40 cellular contexts compared by ENCODE assay signal in the genomic region with DNA sequence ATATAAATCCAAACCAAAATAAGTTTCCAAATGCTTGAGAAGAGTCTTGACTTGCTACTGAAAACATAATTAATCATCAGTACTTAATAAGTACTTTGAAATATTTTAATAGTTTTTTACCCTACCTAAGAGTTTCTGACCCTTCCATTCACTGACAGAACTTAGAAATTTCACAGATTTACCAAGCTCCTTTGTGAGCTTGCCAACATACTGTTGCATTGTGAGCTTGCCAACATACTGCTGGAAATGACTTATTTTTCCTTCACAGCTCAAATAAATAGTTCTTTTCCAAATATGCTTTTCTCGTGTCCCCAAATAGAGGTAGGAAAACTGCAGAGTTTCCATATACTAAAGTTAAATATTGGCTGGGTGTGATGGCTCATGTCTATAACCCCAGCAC. TPM values are rescaled to one million over a fixed set of nuclear protein-coding genes. Genes with fewer than 3 reads are reported as not detected.
"Had no signal": no experiment of that assay in that cellular context is flagged by ENCODE, and none has a peak within 500 bp of the region (broad histone marks: within the 10 kb centered on the region; RNA-seq: fewer than 3 reads in every experiment).

No MANE protein-coding gene starts in this region.

- H3K27ac Mint-ChIP-seq: activated B cell treated with CpG ODN at 0.5 μM for 24 hours; activated CD4-positive, alpha-beta memory T cell treated with anti-CD3 and anti-CD28 coated beads for 36 hours; activated CD4-positive, alpha-beta T cell treated with anti-CD3 and anti-CD28 coated beads, Interleukin-2, amount 10 ng/mL, durations not matched to agents 24 days and 14 days; activated CD8-positive, alpha-beta T cell treated with anti-CD3 and anti-CD28 coated beads for 36 hours; activated naive CD4-positive, alpha-beta T cell treated with anti-CD3 and anti-CD28 coated beads, Interleukin-2, amount 10 ng/mL, durations not matched to agents 7 days and 5 days; activated naive CD4-positive, alpha-beta T cell treated with anti-CD3 and anti-CD28 coated beads, Interleukin-2, amount 50 U/mL, for 24 hours; activated naive CD8-positive, alpha-beta T cell; activated naive CD8-positive, alpha-beta T cell treated with anti-CD3 and anti-CD28 coated beads, Interleukin-2, amount 10 ng/mL, durations not matched to agents 7 days and 5 days; activated naive CD8-positive, alpha-beta T cell treated with anti-CD3 and anti-CD28 coated beads, Interleukin-2, amount 50 U/mL, for 24 hours; activated T-cell treated with anti-CD3 and anti-CD28 coated beads, Interleukin-2, amount 50 U/mL, for 72 hours; activated T-helper 1 cell treated with anti-CD3 and anti-CD28 coated beads, Interleukin-12 subunit alpha, Interleukin-12 subunit beta, Interleukin-2, Interleukin-4 antibody, amounts not matched to agents 30 ng/mL and 10 ng/mL and 1 ng/mL, durations not matched to agents 14 hours and 24 hours and 36 hours; activated T-helper 17 cell treated with anti-CD3 and anti-CD28 coated beads, Interleukin-2, amount 50 U/mL, for 72 hours; T-helper 1 cell treated with Interleukin-12 subunit alpha and Interleukin-12 subunit beta and Interleukin-4 antibody, amounts not matched to agents 30 μg/mL and 1 μg/mL, for 36 hours; T-helper 2 cell treated with Interferon-gamma antibody and Interleukin-4, amounts not matched to agents 5 μg/mL and 100 μg/mL, for 36 hours had no signal

- H3K4me1 ChIP-seq: ascending aorta, breast epithelium had no signal

- H3K9me3 ChIP-seq: body of pancreas had no signal

- H3K4me1 Mint-ChIP-seq: activated B cell treated with CpG ODN at 0.5 μM for 24 hours; activated CD4-positive, alpha-beta T cell treated with anti-CD3 and anti-CD28 coated beads, Interleukin-2, amount 10 ng/mL, durations not matched to agents 24 days and 14 days; activated naive CD4-positive, alpha-beta T cell treated with anti-CD3 and anti-CD28 coated beads, Interleukin-2, amount 10 ng/mL, durations not matched to agents 7 days and 5 days; activated naive CD4-positive, alpha-beta T cell treated with anti-CD3 and anti-CD28 coated beads, Interleukin-2, amount 50 U/mL, for 24 hours; activated naive CD8-positive, alpha-beta T cell treated with anti-CD3 and anti-CD28 coated beads, Interleukin-2, amount 10 ng/mL, durations not matched to agents 7 days and 5 days; activated naive CD8-positive, alpha-beta T cell treated with anti-CD3 and anti-CD28 coated beads, Interleukin-2, amount 50 U/mL, for 24 hours; activated T-helper 17 cell treated with anti-CD3 and anti-CD28 coated beads, Interleukin-2, amount 50 U/mL, for 72 hours had no signal

- H3K36me3 Mint-ChIP-seq: activated naive CD4-positive, alpha-beta T cell treated with anti-CD3 and anti-CD28 coated beads, Interleukin-2, amount 10 ng/mL, durations not matched to agents 7 days and 5 days; activated naive CD8-positive, alpha-beta T cell treated with anti-CD3 and anti-CD28 coated beads, Interleukin-2, amount 10 ng/mL, durations not matched to agents 7 days and 5 days had no signal

- FAIRE-seq: TTC549 had no signal

- DNase-seq: activated B cell treated with CpG ODN at 0.5 μM for 24 hours; activated CD4-positive, alpha-beta memory T cell treated with anti-CD3 and anti-CD28 coated beads for 36 hours; activated CD4-positive, alpha-beta T cell treated with anti-CD3 and anti-CD28 coated beads for 4 hours; activated CD4-positive, alpha-beta T cell treated with anti-CD3 and anti-CD28 coated beads, Interleukin-2, amount 10 ng/mL, durations not matched to agents 24 days and 14 days; activated CD4-positive, alpha-beta T cell treated with anti-CD3 and anti-CD28 coated beads, Interleukin-2, amount 50 U/mL, for 1 hour; activated CD4-positive, alpha-beta T cell treated with anti-CD3 and anti-CD28 coated beads, Interleukin-2, amount 50 U/mL, for 4 hours; activated CD4-positive, CD25-positive, alpha-beta regulatory T cell treated with anti-CD3 and anti-CD28 coated beads, Interleukin-2, amount 50 U/mL, for 72 hours; activated CD8-positive, alpha-beta memory T cell treated with anti-CD3 and anti-CD28 coated beads, Interleukin-2, amount 50 U/mL, for 4 hours; activated CD8-positive, alpha-beta T cell treated with anti-CD3 and anti-CD28 coated beads for 36 hours; activated gamma-delta T cell; activated naive CD4-positive, alpha-beta T cell treated with anti-CD3 and anti-CD28 coated beads, Interleukin-2, amount 10 ng/mL, durations not matched to agents 7 days and 5 days; activated naive CD4-positive, alpha-beta T cell treated with Interleukin-2 at 50 U/mL for 16 hours; activated naive CD8-positive, alpha-beta T cell treated with anti-CD3 and anti-CD28 coated beads, Interleukin-2, amount 10 ng/mL, durations not matched to agents 7 days and 5 days; activated naive CD8-positive, alpha-beta T cell treated with anti-CD3 and anti-CD28 coated beads, Interleukin-2, amount 50 U/mL, for 24 hours; activated T-cell treated with anti-CD3 and anti-CD28 coated beads for 4 hours; activated T-cell treated with anti-CD3 and anti-CD28 coated beads, Interleukin-2, amount 50 U/mL, for 1 hour; activated T-cell treated with anti-CD3 and anti-CD28 coated beads, Interleukin-2, amount 50 U/mL, for 4 hours; activated T-cell treated with anti-CD3 and anti-CD28 coated beads, Interleukin-2, amount 50 U/mL, for 72 hours; amygdala; anterior cingulate cortex; body of pancreas; brain microvascular endothelial cell; central memory CD4-positive, alpha-beta T cell; SW 1271; T-helper 1 cell; T-helper 2 cell; T-helper 9 cell had no signal

- H3K4me3 Mint-ChIP-seq: activated B cell treated with CpG ODN at 0.5 μM for 24 hours; activated CD4-positive, alpha-beta memory T cell treated with anti-CD3 and anti-CD28 coated beads for 36 hours; activated CD4-positive, alpha-beta T cell treated with anti-CD3 and anti-CD28 coated beads, Interleukin-2, amount 10 ng/mL, durations not matched to agents 24 days and 14 days; activated CD8-positive, alpha-beta T cell treated with anti-CD3 and anti-CD28 coated beads for 36 hours; activated naive CD4-positive, alpha-beta T cell treated with anti-CD3 and anti-CD28 coated beads, Interleukin-2, amount 10 ng/mL, durations not matched to agents 7 days and 5 days; activated naive CD4-positive, alpha-beta T cell treated with anti-CD3 and anti-CD28 coated beads, Interleukin-2, amount 50 U/mL, for 24 hours; activated naive CD8-positive, alpha-beta T cell; activated naive CD8-positive, alpha-beta T cell treated with anti-CD3 and anti-CD28 coated beads, Interleukin-2, amount 10 ng/mL, durations not matched to agents 7 days and 5 days; activated naive CD8-positive, alpha-beta T cell treated with anti-CD3 and anti-CD28 coated beads, Interleukin-2, amount 50 U/mL, for 24 hours; activated T-cell treated with anti-CD3 and anti-CD28 coated beads, Interleukin-2, amount 50 U/mL, for 4 hours; activated T-cell treated with anti-CD3 and anti-CD28 coated beads, Interleukin-2, amount 50 U/mL, for 72 hours; activated T-helper 1 cell treated with anti-CD3 and anti-CD28 coated beads, Interleukin-12 subunit alpha, Interleukin-12 subunit beta, Interleukin-2, Interleukin-4 antibody, amounts not matched to agents 30 ng/mL and 10 ng/mL and 1 ng/mL, durations not matched to agents 14 hours and 24 hours and 36 hours; activated T-helper 17 cell treated with anti-CD3 and anti-CD28 coated beads, Interleukin-2, amount 50 U/mL, for 72 hours; T-helper 1 cell treated with Interleukin-12 subunit alpha and Interleukin-12 subunit beta and Interleukin-4 antibody, amounts not matched to agents 30 μg/mL and 1 μg/mL, for 36 hours; T-helper 2 cell treated with Interferon-gamma antibody and Interleukin-4, amounts not matched to agents 5 μg/mL and 100 μg/mL, for 36 hours had no signal

- H3K27me3 Mint-ChIP-seq: activated B cell treated with CpG ODN at 0.5 μM for 24 hours; activated naive CD4-positive, alpha-beta T cell treated with anti-CD3 and anti-CD28 coated beads, Interleukin-2, amount 10 ng/mL, durations not matched to agents 7 days and 5 days; activated naive CD8-positive, alpha-beta T cell had no signal

- H3K27ac ChIP-seq: ascending aorta, body of pancreas, brain microvascular endothelial cell, breast epithelium, VCaP had no signal

- H3K4me3 ChIP-seq: ascending aorta, body of pancreas, breast epithelium had no signal

- H3K27me3 ChIP-seq: ascending aorta, body of pancreas, brain microvascular endothelial cell, breast epithelium had no signal

- H3K9me3 Mint-ChIP-seq: activated naive CD4-positive, alpha-beta T cell treated with anti-CD3 and anti-CD28 coated beads, Interleukin-2, amount 10 ng/mL, durations not matched to agents 7 days and 5 days; T-helper 2 cell treated with Interferon-gamma antibody and Interleukin-4, amounts not matched to agents 5 μg/mL and 100 μg/mL, for 36 hours had no signal

- H3K36me3 ChIP-seq: ascending aorta, breast epithelium had no signal

RNA-seq across cellular contexts. Expression of gene AADAC, which starts 9.6 kb away (rescaled TPM):
- total RNA-seq: activated B cell treated with CpG ODN at 0.5 μM for 24 hours; activated CD4-positive, alpha-beta memory T cell treated with anti-CD3 and anti-CD28 coated beads for 36 hours; activated CD4-positive, alpha-beta T cell treated with anti-CD3 and anti-CD28 coated beads, Interleukin-2, amount 10 ng/mL, durations not matched to agents 24 days and 14 days; activated CD8-positive, alpha-beta memory T cell treated with anti-CD3 and anti-CD28 coated beads for 36 hours; activated CD8-positive, alpha-beta T cell treated with anti-CD3 and anti-CD28 coated beads for 36 hours; activated naive CD8-positive, alpha-beta T cell treated with anti-CD3 and anti-CD28 coated beads, Interleukin-2, amount 10 ng/mL, durations not matched to agents 7 days and 5 days; activated T-cell treated with anti-CD3 and anti-CD28 coated beads, Interleukin-2, amount 50 U/mL, for 72 hours; activated T-helper 1 cell treated with anti-CD3 and anti-CD28 coated beads, Interleukin-12 subunit alpha, Interleukin-12 subunit beta, Interleukin-2, Interleukin-4 antibody, amounts not matched to agents 30 ng/mL and 10 ng/mL and 1 ng/mL, durations not matched to agents 14 hours and 24 hours and 36 hours; activated T-helper 17 cell treated with anti-CD3 and anti-CD28 coated beads, Interleukin-2, amount 50 U/mL, for 72 hours; cardiac septum; cerebellum had no signal
